Comparison of ENCODE assay signal across 16 cellular contexts in the genomic region with DNA sequence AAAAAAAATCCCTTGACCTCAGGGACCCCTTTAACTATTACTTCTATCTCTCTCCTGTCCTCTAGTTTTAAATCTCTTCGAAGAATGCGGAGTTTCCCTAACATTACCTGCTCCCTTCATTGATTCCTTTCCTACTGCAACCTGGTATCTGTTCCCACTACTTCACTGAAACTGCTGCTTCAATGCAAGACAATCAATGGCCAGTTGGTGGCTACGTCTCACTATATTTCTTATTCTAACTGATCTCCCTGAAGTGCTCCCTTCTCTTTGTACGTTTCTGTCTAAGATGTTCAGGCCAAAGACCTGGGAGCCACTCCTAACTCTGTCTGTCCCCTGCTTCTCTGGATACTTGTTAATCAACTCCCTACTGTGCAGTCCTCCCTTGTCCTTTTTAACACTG. TPM values are rescaled to one million over a fixed set of nuclear protein-coding genes. Genes with fewer than 3 reads are reported as not detected.
DNase-seq lines count a peak whose midpoint lies in the region; ATAC-seq and TF ChIP-seq lines count a peak whose summit lies in the region.
"Had no signal": no experiment of that assay in that cellular context is flagged by ENCODE, and none has a peak within 500 bp of the region (broad histone marks: within the 10 kb centered on the region; RNA-seq: fewer than 3 reads in every experiment).

No MANE protein-coding gene starts in this region.

- intact Hi-C loops in mucosa of descending colon (cut with DNase I, micrococcal nuclease): no loop called here

- no peaks in the 10 kb centered on the region for H3K4me1 Mint-ChIP-seq in GM23338
- H3K4me1 Mint-ChIP-seq: activated T-helper 17 cell treated with anti-CD3 and anti-CD28 coated beads, Interleukin-2, amount 50 U/mL, for 72 hours had no signal

- H3K36me3 Mint-ChIP-seq in GM23338 (ENCODE audit: low read depth): no peaks in the 10 kb centered on the region

- no peaks in the 10 kb centered on the region for H3F3A ChIP-seq in GM23338 (replicated peaks; ENCODE audit: low read depth)

- H3K4me3 ChIP-seq in GM23338 (no peak overlapping the region), fibroblast of the aortic adventitia (ENCODE audit: low read depth, low read length) (no peak overlapping the region), mucosa of descending colon (no peak overlapping the region)
- H3K4me3 ChIP-seq: BLaER1 treated with 17β-estradiol and CSF1 and Interleukin-3, amounts not matched to agents 10 nM and 100 nM; right lobe of liver had no signal

- peak overlapping the region; percentile 48 for H2AFZ ChIP-seq in GM23338

- no peak overlapping the region for H3K27ac ChIP-seq in GM23338 (ENCODE audit: low read depth)
- H3K27ac ChIP-seq: BLaER1 treated with 17β-estradiol and CSF1 and Interleukin-3, amounts not matched to agents 10 nM and 100 nM; right lobe of liver had no signal

- TF ChIP-seq CTCF in GM23338 (conservative IDR thresholded peaks at IDR 0.05; ENCODE audit: low read depth in 2 of 2) (peak; percentile 48 to 56), fibroblast of the aortic adventitia (IDR thresholded peaks at IDR 0.05; ENCODE audit: insufficient read depth, low read length) (peak; percentile 27), mucosa of descending colon (IDR thresholded peaks at IDR 0.05) (no peak)

- H3K9me2 ChIP-seq in GM23338 (ENCODE audit: insufficient read depth): 0 out of 2 replicates have a peak, but pooled peaks cover 3% of the 10 kb centered on the region

- H3K27me3 Mint-ChIP-seq in GM23338 (ENCODE audit: insufficient read depth, low read depth, poor library complexity): no peaks in the 10 kb centered on the region

- ATAC-seq in GM23338 (peak; percentile 75), HG03280 (IDR thresholded peaks at IDR 0.05; ENCODE audit: unreplicated experiment) (no peak), mucosa of descending colon (no peak)
- ATAC-seq: activated T-helper 17 cell treated with anti-CD3 and anti-CD28 coated beads, Interleukin-2, amount 50 U/mL, for 72 hours; right lobe of liver had no signal

- H3K9me3 Mint-ChIP-seq in GM23338: no peaks in the 10 kb centered on the region
- H3K9me3 Mint-ChIP-seq: activated T-helper 17 cell treated with anti-CD3 and anti-CD28 coated beads, Interleukin-2, amount 50 U/mL, for 72 hours had no signal

- H3K4me3 Mint-ChIP-seq in GM23338: no peak overlapping the region
- H3K4me3 Mint-ChIP-seq: activated T-helper 17 cell treated with anti-CD3 and anti-CD28 coated beads, Interleukin-2, amount 50 U/mL, for 72 hours had no signal

- H3K36me3 ChIP-seq in GM23338 (ENCODE audit: insufficient read depth) (no peaks in the 10 kb centered on the region), mucosa of descending colon (ENCODE audit: low read depth) (no peaks in the 10 kb centered on the region)
- H3K36me3 ChIP-seq: BLaER1 treated with 17β-estradiol and CSF1 and Interleukin-3, amounts not matched to agents 10 nM and 100 nM; right lobe of liver had no signal

- H3K9me3 ChIP-seq in mucosa of descending colon: no peaks in the 10 kb centered on the region
- H3K9me3 ChIP-seq: BLaER1 treated with 17β-estradiol and CSF1 and Interleukin-3, amounts not matched to agents 10 nM and 100 nM; right lobe of liver had no signal

- no peaks in the 10 kb centered on the region for H3K27me3 ChIP-seq in GM23338 (ENCODE audit: insufficient read depth)
- H3K27me3 ChIP-seq: BLaER1 treated with 17β-estradiol and CSF1 and Interleukin-3, amounts not matched to agents 10 nM and 100 nM; right lobe of liver had no signal

- no peak overlapping the region for H3K4me2 ChIP-seq in GM23338
- H3K4me2 ChIP-seq: BLaER1 treated with 17β-estradiol and CSF1 and Interleukin-3, amounts not matched to agents 10 nM and 100 nM had no signal

- DNase-seq in DMS153 treated with DMSO at 0.1 percent for 48 hours (lab: John Stamatoyannopoulos, UW; ENCODE audit: unreplicated experiment) (peak; percentile 15), GM23338 (ENCODE audit: low spot score) (peak; percentile 56), NCI-H446 treated with DMSO at 0.1 percent for 48 hours (lab: John Stamatoyannopoulos, UW) (peak; percentile 57), fibroblast of the aortic adventitia (ENCODE audit: low read depth) (peak; percentile 7), mucosa of descending colon (no peak), amygdala (lab: John Stamatoyannopoulos, UW) (no peak)
- no peak for DNase-seq in central memory CD4-positive, alpha-beta T cell
- DNase-seq: activated CD4-positive, alpha-beta T cell treated with anti-CD3 and anti-CD28 coated beads for 1 hour; NCI-H187 treated with DMSO at 0.1 percent for 48 hours; right lobe of liver; Right ventricle myocardium superior had no signal

- H4K20me1 ChIP-seq in GM23338 (replicated peaks; ENCODE audit: insufficient read depth): 0 out of 2 replicates have a peak, but pooled peaks cover 3% of the 10 kb centered on the region
- H4K20me1 ChIP-seq: BLaER1 treated with 17β-estradiol and CSF1 and Interleukin-3, amounts not matched to agents 10 nM and 100 nM had no signal

- H3K27ac Mint-ChIP-seq in GM23338: no peak overlapping the region
- H3K27ac Mint-ChIP-seq: activated T-helper 17 cell treated with anti-CD3 and anti-CD28 coated beads, Interleukin-2, amount 50 U/mL, for 72 hours had no signal

- no peaks in the 10 kb centered on the region for H3K79me2 ChIP-seq in GM23338 (replicated peaks; ENCODE audit: insufficient read depth)

- H3K4me1 ChIP-seq in GM23338 (ENCODE audit: insufficient read depth) (no peaks in the 10 kb centered on the region), mucosa of descending colon (ENCODE audit: low read depth) (no peaks in the 10 kb centered on the region)
- H3K4me1 ChIP-seq: BLaER1 treated with 17β-estradiol and CSF1 and Interleukin-3, amounts not matched to agents 10 nM and 100 nM; right lobe of liver had no signal

TF ChIP-seq in GM23338, 12 proteins besides CTCF, POLR2A, EP300 and RAD21 (continues in another document):
- TF ChIP-seq, protein P1, sequence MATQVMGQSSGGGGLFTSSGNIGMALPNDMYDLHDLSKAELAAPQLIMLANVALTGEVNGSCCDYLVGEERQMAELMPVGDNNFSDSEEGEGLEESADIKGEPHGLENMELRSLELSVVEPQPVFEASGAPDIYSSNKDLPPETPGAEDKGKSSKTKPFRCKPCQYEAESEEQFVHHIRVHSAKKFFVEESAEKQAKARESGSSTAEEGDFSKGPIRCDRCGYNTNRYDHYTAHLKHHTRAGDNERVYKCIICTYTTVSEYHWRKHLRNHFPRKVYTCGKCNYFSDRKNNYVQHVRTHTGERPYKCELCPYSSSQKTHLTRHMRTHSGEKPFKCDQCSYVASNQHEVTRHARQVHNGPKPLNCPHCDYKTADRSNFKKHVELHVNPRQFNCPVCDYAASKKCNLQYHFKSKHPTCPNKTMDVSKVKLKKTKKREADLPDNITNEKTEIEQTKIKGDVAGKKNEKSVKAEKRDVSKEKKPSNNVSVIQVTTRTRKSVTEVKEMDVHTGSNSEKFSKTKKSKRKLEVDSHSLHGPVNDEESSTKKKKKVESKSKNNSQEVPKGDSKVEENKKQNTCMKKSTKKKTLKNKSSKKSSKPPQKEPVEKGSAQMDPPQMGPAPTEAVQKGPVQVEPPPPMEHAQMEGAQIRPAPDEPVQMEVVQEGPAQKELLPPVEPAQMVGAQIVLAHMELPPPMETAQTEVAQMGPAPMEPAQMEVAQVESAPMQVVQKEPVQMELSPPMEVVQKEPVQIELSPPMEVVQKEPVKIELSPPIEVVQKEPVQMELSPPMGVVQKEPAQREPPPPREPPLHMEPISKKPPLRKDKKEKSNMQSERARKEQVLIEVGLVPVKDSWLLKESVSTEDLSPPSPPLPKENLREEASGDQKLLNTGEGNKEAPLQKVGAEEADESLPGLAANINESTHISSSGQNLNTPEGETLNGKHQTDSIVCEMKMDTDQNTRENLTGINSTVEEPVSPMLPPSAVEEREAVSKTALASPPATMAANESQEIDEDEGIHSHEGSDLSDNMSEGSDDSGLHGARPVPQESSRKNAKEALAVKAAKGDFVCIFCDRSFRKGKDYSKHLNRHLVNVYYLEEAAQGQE (IDR thresholded peaks at IDR 0.05; ENCODE audit: unreplicated experiment): no peak
- TF ChIP-seq ZNF331 (CRISPR knock-in tag; IDR thresholded peaks at IDR 0.05; ENCODE audit: low read depth) (no peak), NANOG (IDR thresholded peaks at IDR 0.05; ENCODE audit: borderline replicate concordance) (no peak), EZH2phosphoT487 (IDR thresholded peaks at IDR 0.05; ENCODE audit: unreplicated experiment) (no peak), STAT1 (IDR thresholded peaks at IDR 0.05; ENCODE audit: unreplicated experiment) (no peak), ZNF114 (CRISPR knock-in tag; IDR thresholded peaks at IDR 0.05) (no peak), JUNB (IDR thresholded peaks at IDR 0.05; ENCODE audit: unreplicated experiment) (no peak), POLR2AphosphoS5 (IDR thresholded peaks at IDR 0.05; ENCODE audit: low read depth) (no peak), CREB1 (CRISPR knock-in tag; IDR thresholded peaks at IDR 0.05; ENCODE audit: low read depth) (no peak)
- TF ChIP-seq, protein P2, sequence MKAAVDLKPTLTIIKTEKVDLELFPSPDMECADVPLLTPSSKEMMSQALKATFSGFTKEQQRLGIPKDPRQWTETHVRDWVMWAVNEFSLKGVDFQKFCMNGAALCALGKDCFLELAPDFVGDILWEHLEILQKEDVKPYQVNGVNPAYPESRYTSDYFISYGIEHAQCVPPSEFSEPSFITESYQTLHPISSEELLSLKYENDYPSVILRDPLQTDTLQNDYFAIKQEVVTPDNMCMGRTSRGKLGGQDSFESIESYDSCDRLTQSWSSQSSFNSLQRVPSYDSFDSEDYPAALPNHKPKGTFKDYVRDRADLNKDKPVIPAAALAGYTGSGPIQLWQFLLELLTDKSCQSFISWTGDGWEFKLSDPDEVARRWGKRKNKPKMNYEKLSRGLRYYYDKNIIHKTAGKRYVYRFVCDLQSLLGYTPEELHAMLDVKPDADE (IDR thresholded peaks at IDR 0.05): no peak

RNA-seq across cellular contexts. Expression of a gene that starts 10.3 kb away (rescaled TPM):
- total RNA-seq in GM23338 (2014; rRNA removed; shearing (Covaris generic)): 1.2 and 1.9 TPM in 2 replicates
- 0.10 and 0.38 TPM in 2 replicates for polyA plus RNA-seq in GM23338 (2016; fragmentation: Nextera tagmentation; extraction: Ambion mirVana)
- total RNA-seq in fibroblast of the aortic adventitia (ENCODE audit: low replicate concordance): 0.18 and 0.41 TPM in 2 replicates
- total RNA-seq in mucosa of descending colon: 1 to 10 TPM in 1 of 3 donors, under 1 TPM in 1, not detected in 1; 0.05 to 6.7 TPM
- total RNA-seq: activated T-helper 17 cell treated with anti-CD3 and anti-CD28 coated beads, Interleukin-2, amount 50 U/mL, for 72 hours; bronchial epithelial cell; right lobe of liver; Right ventricle myocardium superior had no signal
- polyA plus RNA-seq: esophagus had no signal

Comparison
In these comparisons a context has a peak if more than half of its experiments do, and no peak if none do; other contexts are left out.
1. DNase-seq: peak in DMS153 treated with DMSO at 0.1 percent for 48 hours (single experiment), GM23338 (single experiment), NCI-H446 treated with DMSO at 0.1 percent for 48 hours (single experiment) and fibroblast of the aortic adventitia (single experiment); none in central memory CD4-positive, alpha-beta T cell (single experiment), mucosa of descending colon (0 of 3) and amygdala (0 of 56).